ENCODE assay signal across 20 cellular contexts in the genomic region with DNA sequence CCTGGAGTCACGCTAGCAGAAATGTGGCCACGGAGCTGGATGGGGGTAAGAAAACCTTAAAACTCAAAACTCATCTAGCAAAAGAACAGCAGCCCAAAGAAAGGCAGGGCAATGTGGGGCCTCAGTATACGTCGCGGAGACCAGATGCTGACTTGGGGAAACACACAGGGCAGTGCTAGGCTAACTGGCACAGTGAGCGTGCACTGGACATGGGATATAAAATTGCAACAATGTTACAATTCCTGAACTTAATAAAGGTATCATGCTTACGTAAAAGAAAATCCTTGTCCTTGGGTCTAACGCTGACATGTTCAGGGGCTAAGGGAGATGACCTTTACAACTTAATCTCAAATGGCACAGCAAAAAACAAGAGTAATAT. TPM values are rescaled to one million over a fixed set of nuclear protein-coding genes. Genes with fewer than 3 reads are reported as not detected.
DNase-seq lines count a peak whose midpoint lies in the region; ATAC-seq, FAIRE-seq and TF ChIP-seq lines count a peak whose summit lies in the region.
"Had no signal": no experiment of that assay in that cellular context is flagged by ENCODE, and none has a peak within 500 bp of the region (broad histone marks: within the 10 kb centered on the region; RNA-seq: fewer than 3 reads in every experiment).

No MANE protein-coding gene starts in this region.

- no peak overlapping the region for H4K12ac ChIP-seq in trophoblast cell (ENCODE audit: low read depth, low read length)

- no peaks in the 10 kb centered on the region for H3K36me3 ChIP-seq in heart left ventricle
- peaks cover 0 to 5% (median 2%) of the 10 kb centered on the region in 4 donors for H3K36me3 ChIP-seq in esophagus muscularis mucosa
- peaks cover 20 to 26% of the 10 kb centered on the region in 2 experiments for H3K36me3 ChIP-seq in trophoblast cell (ENCODE audit: control insufficient read depth in 1 of 2, insufficient read depth in 2 of 2, low read length in 2 of 2)
- no peaks in the 10 kb centered on the region for H3K36me3 ChIP-seq in transverse colon
- H3K36me3 ChIP-seq: neutrophil, upper lobe of right lung had no signal

- no peaks in the 10 kb centered on the region for H3K9me3 Mint-ChIP-seq in activated CD8-positive, alpha-beta T cell treated with anti-CD3 and anti-CD28 coated beads for 36 hours
- H3K9me3 Mint-ChIP-seq: activated T-helper 1 cell treated with anti-CD3 and anti-CD28 coated beads, Interleukin-12 subunit alpha, Interleukin-12 subunit beta, Interleukin-2, Interleukin-4 antibody, amounts not matched to agents 30 ng/mL and 10 ng/mL and 1 ng/mL, durations not matched to agents 14 hours and 24 hours and 36 hours; central memory CD8-positive, alpha-beta T cell had no signal

- no peak overlapping the region for H3K18ac ChIP-seq in trophoblast cell (ENCODE audit: low read length)

- H3K27ac Mint-ChIP-seq in activated CD8-positive, alpha-beta T cell treated with anti-CD3 and anti-CD28 coated beads for 36 hours, result no peak overlapping the region
- H3K27ac Mint-ChIP-seq: activated T-helper 1 cell treated with anti-CD3 and anti-CD28 coated beads, Interleukin-12 subunit alpha, Interleukin-12 subunit beta, Interleukin-2, Interleukin-4 antibody, amounts not matched to agents 30 ng/mL and 10 ng/mL and 1 ng/mL, durations not matched to agents 14 hours and 24 hours and 36 hours; T-helper 17 cell had no signal

- TF ChIP-seq EP300 in esophagus muscularis mucosa (IDR thresholded peaks at IDR 0.05) (no peak), transverse colon (IDR thresholded peaks at IDR 0.05; ENCODE audit: low read depth) (no peak)

- H3K9ac ChIP-seq in trophoblast cell (ENCODE audit: low read length), result no peak overlapping the region

- ATAC-seq in heart left ventricle, result no peak
- ATAC-seq in left cardiac atrium, result no peak
- no peak for ATAC-seq in activated CD8-positive, alpha-beta T cell treated with anti-CD3 and anti-CD28 coated beads for 36 hours
- ATAC-seq: T-helper 17 cell had no signal

- H2BK5ac ChIP-seq in trophoblast cell (ENCODE audit: low read depth, low read length, poor library complexity), result no peak overlapping the region

- intact Hi-C loops in heart left ventricle (cut with DNase I), result loop anchor here in 4 of 10 donors (5.0 kb wide), 1 partner anchor 36 kb away; no protein-coding TSS in a partner anchor
- intact Hi-C loops in left cardiac atrium (cut with DNase I), result no loop called here
- intact Hi-C loops in esophagus muscularis mucosa (cut with DNase I), result loop anchor here (5.0 kb wide), 1 partner anchor 36 kb away; no protein-coding TSS in a partner anchor
- intact Hi-C loops in transverse colon (cut with DNase I; ENCODE audit: low total_unique reads), result no loop called here
- intact Hi-C loops in activated CD8-positive, alpha-beta T cell treated with anti-CD3 and anti-CD28 coated beads for 36 hours (cut with micrococcal nuclease), result no loop called here

- no peak overlapping the region for H3K23ac ChIP-seq in trophoblast cell (ENCODE audit: low read length)

- no peak for TF ChIP-seq POLR2A in heart left ventricle (IDR thresholded peaks at IDR 0.05)
- TF ChIP-seq POLR2A in esophagus muscularis mucosa (IDR thresholded peaks at IDR 0.05; ENCODE audit: low read depth), result no peak
- TF ChIP-seq POLR2A in transverse colon (IDR thresholded peaks at IDR 0.05), result no peak
- TF ChIP-seq POLR2A in GM12891 (IDR thresholded peaks at IDR 0.05; ENCODE audit: low read depth, low read length), result no peak

- CTCF ChIA-PET in activated CD8-positive, alpha-beta T cell treated with anti-CD3 and anti-CD28 coated beads for 36 hours (lab: Charles Lee), result no interaction called here

- peaks cover 10 to 100% (median 88%) of the 10 kb centered on the region in 12 donors for H3K4me1 ChIP-seq in heart left ventricle
- H3K4me1 ChIP-seq in esophagus muscularis mucosa, result peaks cover 94 to 100% (median 99%) of the 10 kb centered on the region in 4 donors
- H3K4me1 ChIP-seq in trophoblast cell (ENCODE audit: control insufficient read depth in 1 of 2, insufficient read depth in 2 of 2, low read length in 2 of 2), result peaks cover 23 to 38% of the 10 kb centered on the region in 2 experiments
- peaks cover 14 to 34% (median 29%) of the 10 kb centered on the region in 4 donors for H3K4me1 ChIP-seq in transverse colon

- TF ChIP-seq CTCF in heart left ventricle (IDR thresholded peaks at IDR 0.05) (no peak), esophagus muscularis mucosa (IDR thresholded peaks at IDR 0.05) (no peak), transverse colon (IDR thresholded peaks at IDR 0.05) (no peak)
- TF ChIP-seq CTCF in activated CD8-positive, alpha-beta T cell treated with anti-CD3 and anti-CD28 coated beads for 36 hours (IDR thresholded peaks at IDR 0.05), result no peak

- H2BK120ac ChIP-seq in trophoblast cell (ENCODE audit: insufficient read depth, low read length, poor library complexity), result no peak overlapping the region

- no peak for FAIRE-seq in GM12891 (lab: Jason Lieb, UNC)

- H3K9me3 ChIP-seq in heart left ventricle (no peaks in the 10 kb centered on the region), esophagus muscularis mucosa (no peaks in the 10 kb centered on the region), trophoblast cell (ENCODE audit: insufficient read depth, low read depth, low read length) (peaks cover 2% of the 10 kb centered on the region), transverse colon (no peaks in the 10 kb centered on the region)
- H3K9me3 ChIP-seq: neutrophil, upper lobe of right lung had no signal

- no peak overlapping the region for H2BK12ac ChIP-seq in trophoblast cell (ENCODE audit: low read length)

- H3K27me3 Mint-ChIP-seq in activated CD8-positive, alpha-beta T cell treated with anti-CD3 and anti-CD28 coated beads for 36 hours, result peaks cover 21% of the 10 kb centered on the region

- POLR2A ChIA-PET in activated CD8-positive, alpha-beta T cell treated with anti-CD3 and anti-CD28 coated beads for 36 hours (lab: Charles Lee), result no interaction called here

- H3K79me2 ChIP-seq in trophoblast cell (ENCODE audit: control insufficient read depth, insufficient read depth, low read length, poor library complexity), result peaks cover 4% of the 10 kb centered on the region

- H3K27me3 ChIP-seq in heart left ventricle, result no peaks in the 10 kb centered on the region
- H3K27me3 ChIP-seq in esophagus muscularis mucosa, result no peaks in the 10 kb centered on the region
- no peaks in the 10 kb centered on the region for H3K27me3 ChIP-seq in trophoblast cell (ENCODE audit: insufficient read depth, low read length)
- H3K27me3 ChIP-seq in transverse colon, result no peaks in the 10 kb centered on the region
- H3K27me3 ChIP-seq: upper lobe of right lung had no signal

- H3K4me2 ChIP-seq in trophoblast cell (ENCODE audit: low read length), result no peak overlapping the region

- no peak overlapping the region for H3K4ac ChIP-seq in trophoblast cell (ENCODE audit: low read depth, low read length)

- H2AFZ ChIP-seq in trophoblast cell (ENCODE audit: insufficient read depth, low read length, poor library complexity), result no peak overlapping the region

- H3K4me3 Mint-ChIP-seq in activated CD8-positive, alpha-beta T cell treated with anti-CD3 and anti-CD28 coated beads for 36 hours, result no peak overlapping the region
- H3K4me3 Mint-ChIP-seq: activated T-helper 1 cell treated with anti-CD3 and anti-CD28 coated beads, Interleukin-12 subunit alpha, Interleukin-12 subunit beta, Interleukin-2, Interleukin-4 antibody, amounts not matched to agents 30 ng/mL and 10 ng/mL and 1 ng/mL, durations not matched to agents 14 hours and 24 hours and 36 hours; central memory CD8-positive, alpha-beta T cell; T-helper 17 cell had no signal

- H3K4me1 Mint-ChIP-seq in activated CD8-positive, alpha-beta T cell treated with anti-CD3 and anti-CD28 coated beads for 36 hours (ENCODE audit: low read depth), result no peaks in the 10 kb centered on the region
- H3K4me1 Mint-ChIP-seq: central memory CD8-positive, alpha-beta T cell had no signal

- in situ Hi-C loops in transverse colon (cut with MboI; ENCODE audit: low pct_ligation_motif_present in 1 of 4, low pct_unique_long_range_greater_than_20kb in 1 of 4, low sequenced_read_pairs in 3 of 4), result no loop called here

- no peak for DNase-seq in heart left ventricle
- DNase-seq in left cardiac atrium, result no peak
- no peak for DNase-seq in esophagus muscularis mucosa (ENCODE audit: extremely low spot score)
- peak in 1 of 2 donors; percentile 58 for DNase-seq in trophoblast cell
- DNase-seq in transverse colon, result no peak
- DNase-seq in GM12891 (ENCODE audit: insufficient read length, low spot score), result no peak
- no peak for DNase-seq in activated gamma-delta T cell (lab: John Stamatoyannopoulos, UW)
- DNase-seq in activated CD8-positive, alpha-beta T cell treated with anti-CD3 and anti-CD28 coated beads for 36 hours, result no peak
- DNase-seq: activated CD4-positive, CD25-positive, alpha-beta regulatory T cell; foreskin melanocyte; MM.1S; NCI-H2029; NCI-H510A treated with DMSO at 0.1 percent for 48 hours; stimulated activated CD4-positive, alpha-beta T cell treated with anti-CD3 and anti-CD28 coated beads, Interleukin-4, amount 100 ng/mL, for 4 hours; stimulated activated CD8-positive, alpha-beta memory T cell treated with anti-CD3 and anti-CD28 coated beads, Interleukin-4, amount 100 ng/mL, for 48 hours; T-helper 17 cell; upper lobe of right lung had no signal

- WGBS in heart left ventricle, 4 donors, result 63 to 75% (median 71%) methylated on average over 8 of the region's 8 CpGs
- WGBS in esophagus muscularis mucosa, result 89% methylated on average over 8 of the region's 8 CpGs
- WGBS in trophoblast cell (ENCODE audit: extremely low coverage, insufficient coverage, insufficient read length), result no CpG with 5 or more reads among the region's 8 CpGs
- 76 to 92% methylated on average over 2 to 8 of the region's 8 CpGs for WGBS in transverse colon (ENCODE audit: low coverage in 1 of 2), 2 donors

- peaks cover 2% of the 10 kb centered on the region for H3K79me1 ChIP-seq in trophoblast cell (ENCODE audit: low read length)

- peak overlapping the region in 3 of 12 donors; percentile 1 to 15 (median 5) for H3K4me3 ChIP-seq in heart left ventricle
- H3K4me3 ChIP-seq in esophagus muscularis mucosa, result peak overlapping the region in 1 of 4 donors; percentile 3
- no peak overlapping the region for H3K4me3 ChIP-seq in trophoblast cell (ENCODE audit: low read depth, low read length)
- H3K4me3 ChIP-seq in transverse colon, result no peak overlapping the region
- H3K4me3 ChIP-seq: upper lobe of right lung had no signal

- H2AK5ac ChIP-seq in trophoblast cell (ENCODE audit: low read length), result peak overlapping the region; percentile 31

- H3K27ac ChIP-seq in heart left ventricle (peak overlapping the region in 10 of 12 donors; percentile 11 to 80 (median 60)), esophagus muscularis mucosa (replicated peaks in 1 of 4) (peak overlapping the region; percentile 64 to 80 (median 72)), trophoblast cell (ENCODE audit: low read depth, low read length) (no peak overlapping the region), transverse colon (peak overlapping the region; percentile 8 to 70 (median 66))
- H3K27ac ChIP-seq: neutrophil, upper lobe of right lung had no signal

- no peaks in the 10 kb centered on the region for H3K36me3 Mint-ChIP-seq in activated CD8-positive, alpha-beta T cell treated with anti-CD3 and anti-CD28 coated beads for 36 hours (ENCODE audit: low read depth)

- H4K91ac ChIP-seq in trophoblast cell (ENCODE audit: low read depth, low read length), result no peak overlapping the region

- H3K14ac ChIP-seq in trophoblast cell (ENCODE audit: low read length), result no peak overlapping the region

- H4K8ac ChIP-seq in trophoblast cell (ENCODE audit: low read depth, low read length), result no peak overlapping the region

RNA-seq across cellular contexts. Expression of a gene that starts 40.5 kb away (rescaled TPM):
- total RNA-seq in heart left ventricle (100 to 1,000 TPM in 8 of 9 donors, 10 to 100 TPM in 1; 91.9 to 428 (median 184) TPM), left cardiac atrium (100 to 1,000 TPM; 210 to 456 TPM), esophagus muscularis mucosa (100 to 1,000 TPM; 328 to 578 (median 405) TPM), transverse colon (100 to 1,000 TPM in 2 of 4 donors, 10 to 100 TPM in 2; 46.4 to 180 (median 99.2) TPM)
- polyA plus RNA-seq in heart left ventricle, result 100 to 1,000 TPM in 1 of 2 donors, 10 to 100 TPM in 1; 52.6 to 194 TPM
- polyA plus RNA-seq in trophoblast cell (2013), result 445 and 497 TPM in 2 replicates
- polyA plus RNA-seq in GM12891 (2012; ENCODE audit: low read depth, missing spikeins), result not detected
- not detected for total RNA-seq in activated CD8-positive, alpha-beta T cell treated with anti-CD3 and anti-CD28 coated beads for 36 hours
- total RNA-seq: activated T-helper 1 cell treated with anti-CD3 and anti-CD28 coated beads, Interleukin-12 subunit alpha, Interleukin-12 subunit beta, Interleukin-2, Interleukin-4 antibody, amounts not matched to agents 30 ng/mL and 10 ng/mL and 1 ng/mL, durations not matched to agents 14 hours and 24 hours and 36 hours had no signal

RNA-seq across cellular contexts. Expression of a gene that starts 40.7 kb away (rescaled TPM):
- total RNA-seq in heart left ventricle (100 to 1,000 TPM in 8 of 9 donors, 10 to 100 TPM in 1; 94.0 to 377 (median 166) TPM), left cardiac atrium (100 to 1,000 TPM; 176 to 384 TPM), esophagus muscularis mucosa (100 to 1,000 TPM; 419 to 931 (median 555) TPM), transverse colon (100 to 1,000 TPM in 2 of 4 donors, 10 to 100 TPM in 2; 75.1 to 322 (median 115) TPM)
- 100 to 1,000 TPM in 1 of 2 donors, 10 to 100 TPM in 1; 92.4 to 220 TPM for polyA plus RNA-seq in heart left ventricle
- 769 and 825 TPM in 2 replicates for polyA plus RNA-seq in trophoblast cell (2013)
- 0.37 TPM for polyA plus RNA-seq in GM12891 (2012; ENCODE audit: low read depth, missing spikeins)
- total RNA-seq in activated CD8-positive, alpha-beta T cell treated with anti-CD3 and anti-CD28 coated beads for 36 hours, result not detected
- total RNA-seq: activated T-helper 1 cell treated with anti-CD3 and anti-CD28 coated beads, Interleukin-12 subunit alpha, Interleukin-12 subunit beta, Interleukin-2, Interleukin-4 antibody, amounts not matched to agents 30 ng/mL and 10 ng/mL and 1 ng/mL, durations not matched to agents 14 hours and 24 hours and 36 hours had no signal

Comparison
In these comparisons a context has a peak if more than half of its experiments do, and no peak if none do; other contexts are left out.
1. RNA of a gene that starts 40.5 kb away (total RNA-seq): 210 to 456 TPM in left cardiac atrium, 328 to 578 TPM in esophagus muscularis mucosa, 91.9 to 428 TPM in heart left ventricle and 46.4 to 180 TPM in transverse colon; not detected in activated CD8-positive, alpha-beta T cell treated with anti-CD3 and anti-CD28 coated beads for 36 hours; every median in the first group is over 10 times any median in the second.
2. RNA of a gene that starts 40.7 kb away (total RNA-seq): 419 to 931 TPM in esophagus muscularis mucosa, 176 to 384 TPM in left cardiac atrium, 94.0 to 377 TPM in heart left ventricle and 75.1 to 322 TPM in transverse colon; not detected in activated CD8-positive, alpha-beta T cell treated with anti-CD3 and anti-CD28 coated beads for 36 hours; every median in the first group is over 10 times any median in the second.